21 cellular contexts compared by ENCODE assay signal in the genomic region with DNA sequence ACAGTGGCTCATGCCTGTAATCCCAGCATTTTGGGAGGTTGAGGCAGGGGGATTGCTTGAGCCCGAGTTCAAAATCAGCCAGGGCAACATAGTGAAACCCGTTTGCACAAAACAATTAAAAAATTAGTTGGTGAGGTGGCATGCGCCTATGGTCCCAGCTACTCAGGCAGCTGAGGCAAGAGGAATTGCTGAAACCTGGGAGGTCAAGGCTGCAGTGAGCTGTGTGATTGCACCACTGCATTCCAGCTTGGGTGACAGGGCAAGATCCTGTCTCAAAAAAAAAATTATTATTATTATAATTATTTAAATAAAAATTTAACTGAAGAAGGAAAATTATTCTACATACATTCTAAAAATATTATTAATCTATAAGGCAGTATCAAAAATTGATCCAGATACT.
DNase-seq lines count a peak whose midpoint lies in the region; ATAC-seq, FAIRE-seq and TF ChIP-seq lines count a peak whose summit lies in the region.
"Had no signal": no experiment of that assay in that cellular context is flagged by ENCODE, and none has a peak within 500 bp of the region (broad histone marks: within the 10 kb centered on the region; RNA-seq: fewer than 3 reads in every experiment).

No MANE protein-coding gene starts in this region.

- H3K27me3 ChIP-seq in adipocyte (replicated peaks; ENCODE audit: control insufficient read depth, insufficient read depth, low read length) (no peaks in the 10 kb centered on the region), liver (ENCODE audit: control insufficient read depth in 4 of 4, insufficient read depth in 4 of 4, low read length in 3 of 4) (no peaks in the 10 kb centered on the region)

- ATAC-seq in GM21717 (IDR thresholded peaks at IDR 0.05; ENCODE audit: unreplicated experiment): no peak
- ATAC-seq in HG03342 (IDR thresholded peaks at IDR 0.05; ENCODE audit: unreplicated experiment): no peak
- ATAC-seq: K562 had no signal

- H3K4me1 ChIP-seq in adipocyte (ENCODE audit: control insufficient read depth, insufficient read depth, low read length): peaks cover 5% of the 10 kb centered on the region
- H3K4me1 ChIP-seq in liver (ENCODE audit: control insufficient read depth in 4 of 4, insufficient read depth in 4 of 4, low read length in 3 of 4): peaks cover 0 to 8% (median 0%) of the 10 kb centered on the region in 4 donors

- no peak overlapping the region for H3K9ac ChIP-seq in adipocyte (ENCODE audit: low read length)
- H3K9ac ChIP-seq in liver (ENCODE audit: low read depth in 1 of 2, low read length in 2 of 2): no peak overlapping the region
- H3K9ac ChIP-seq: SK-N-SH had no signal

- H3K4me3 ChIP-seq in adipocyte (ENCODE audit: low read length) (no peak overlapping the region), liver (ENCODE audit: low read depth in 1 of 3, low read length in 3 of 3) (no peak overlapping the region)
- H3K4me3 ChIP-seq: K562 had no signal

- no peak overlapping the region for H3K27ac ChIP-seq in liver (ENCODE audit: low read depth in 1 of 2, low read length in 2 of 2)
- H3K27ac ChIP-seq: RWPE1 had no signal

- H3K9me3 ChIP-seq in adipocyte (ENCODE audit: control insufficient read depth, low read length) (no peaks in the 10 kb centered on the region), liver (ENCODE audit: control insufficient read depth in 4 of 4, low read length in 3 of 4) (no peaks in the 10 kb centered on the region)
- H3K9me3 ChIP-seq: SK-N-SH had no signal

- H3K36me3 ChIP-seq in adipocyte (ENCODE audit: control insufficient read depth, insufficient read depth, low read length, severe bottlenecking) (peaks cover 8% of the 10 kb centered on the region), liver (ENCODE audit: control insufficient read depth in 4 of 4, insufficient read depth in 3 of 4, low read depth in 1 of 4, low read length in 3 of 4) (peaks cover 2 to 16% (median 12%) of the 10 kb centered on the region in 4 donors)

- peak; percentile 44 for FAIRE-seq in G401.6 (lab: Jason Lieb, UNC)
- FAIRE-seq: D721Med, K562 had no signal

- no peak for TF ChIP-seq CTCF in liver (IDR thresholded peaks at IDR 0.05; ENCODE audit: low read depth, low read length, missing input control)

- DNase-seq in adipocyte (ENCODE audit: low read depth) (peak; percentile 40), fibroblast of gingiva (ENCODE audit: low read depth) (peak; percentile 21), NCI-H1105 treated with DMSO at 0.1 percent for 48 hours (lab: John Stamatoyannopoulos, UW) (no peak)
- DNase-seq in stimulated activated CD4-positive, alpha-beta T cell treated with anti-CD3 and anti-CD28 coated beads, Interleukin-4, amount 100 ng/mL, for 24 hours: no peak
- DNase-seq: DMS53, GF-D8, HCEC 1CT, MM.1S, NCI-H1092, NCI-H1436 treated with DMSO at 0.1 percent for 48 hours, NCI-H1930, NCI-H510A, SHP77 treated with DMSO at 0.1 percent for 48 hours had no signal

- 67% methylated on average over 3 of the region's 3 CpGs for WGBS in liver

- TF ChIP-seq RAD21 in liver (IDR thresholded peaks at IDR 0.05): no peak

TF ChIP-seq in liver, 16 proteins besides CTCF, POLR2A, EP300 and RAD21:
- peak; percentile 18 to 40 for TF ChIP-seq RXRA (IDR thresholded peaks at IDR 0.05)
- TF ChIP-seq, protein P1, sequence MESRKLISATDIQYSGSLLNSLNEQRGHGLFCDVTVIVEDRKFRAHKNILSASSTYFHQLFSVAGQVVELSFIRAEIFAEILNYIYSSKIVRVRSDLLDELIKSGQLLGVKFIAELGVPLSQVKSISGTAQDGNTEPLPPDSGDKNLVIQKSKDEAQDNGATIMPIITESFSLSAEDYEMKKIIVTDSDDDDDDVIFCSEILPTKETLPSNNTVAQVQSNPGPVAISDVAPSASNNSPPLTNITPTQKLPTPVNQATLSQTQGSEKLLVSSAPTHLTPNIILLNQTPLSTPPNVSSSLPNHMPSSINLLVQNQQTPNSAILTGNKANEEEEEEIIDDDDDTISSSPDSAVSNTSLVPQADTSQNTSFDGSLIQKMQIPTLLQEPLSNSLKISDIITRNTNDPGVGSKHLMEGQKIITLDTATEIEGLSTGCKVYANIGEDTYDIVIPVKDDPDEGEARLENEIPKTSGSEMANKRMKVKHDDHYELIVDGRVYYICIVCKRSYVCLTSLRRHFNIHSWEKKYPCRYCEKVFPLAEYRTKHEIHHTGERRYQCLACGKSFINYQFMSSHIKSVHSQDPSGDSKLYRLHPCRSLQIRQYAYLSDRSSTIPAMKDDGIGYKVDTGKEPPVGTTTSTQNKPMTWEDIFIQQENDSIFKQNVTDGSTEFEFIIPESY (IDR thresholded peaks at IDR 0.05): no peak
- TF ChIP-seq HNF4A (conservative IDR thresholded peaks at IDR 0.05): peak in 1 of 2 donors; percentile 56

Comparison
In these comparisons a context has a peak if more than half of its experiments do, and no peak if none do; other contexts are left out.
1. DNase-seq: peak in adipocyte (single experiment) and fibroblast of gingiva (single experiment); none in stimulated activated CD4-positive, alpha-beta T cell treated with anti-CD3 and anti-CD28 coated beads, Interleukin-4, amount 100 ng/mL, for 24 hours (single experiment) and NCI-H1105 treated with DMSO at 0.1 percent for 48 hours (single experiment).